In the genomic region with DNA sequence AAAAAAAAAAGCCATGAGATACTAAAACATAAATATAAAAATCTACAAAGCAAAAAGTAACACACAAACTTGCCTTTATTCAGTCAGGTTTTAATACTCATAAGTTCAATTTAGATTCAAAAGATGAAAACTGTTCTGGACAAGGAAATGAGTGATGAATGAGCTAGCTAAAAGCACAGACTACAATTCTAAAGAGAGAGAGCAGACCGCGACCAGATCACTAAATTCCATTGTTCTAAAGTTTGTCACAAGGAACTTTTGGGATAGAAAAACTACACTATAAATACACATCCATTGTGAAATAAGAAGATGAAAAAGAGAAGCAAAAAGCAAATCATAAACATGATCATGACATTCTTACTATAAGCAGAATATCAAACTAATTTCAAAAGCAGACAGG, we compare ENCODE assay signal across 9 cellular contexts. TPM values are rescaled to one million over a fixed set of nuclear protein-coding genes. Genes with fewer than 3 reads are reported as not detected.
DNase-seq lines count a peak whose midpoint lies in the region; FAIRE-seq and TF ChIP-seq lines count a peak whose summit lies in the region.
"Had no signal": no experiment of that assay in that cellular context is flagged by ENCODE, and none has a peak within 500 bp of the region (broad histone marks: within the 10 kb centered on the region; RNA-seq: fewer than 3 reads in every experiment).

No MANE protein-coding gene starts in this region.

- H2AFZ ChIP-seq in neural progenitor cell (replicated peaks): no peak overlapping the region

- H3K27ac ChIP-seq in neural progenitor cell: no peak overlapping the region
- H3K27ac ChIP-seq in esophagus muscularis mucosa (replicated peaks in 1 of 4): no peak overlapping the region

- TF ChIP-seq POLR2A in esophagus muscularis mucosa (IDR thresholded peaks at IDR 0.05; ENCODE audit: low read depth) (no peak), lower leg skin (IDR thresholded peaks at IDR 0.05) (no peak)

- peaks cover 55% of the 10 kb centered on the region for H3K79me2 ChIP-seq in neural progenitor cell (ENCODE audit: low read depth)

- H3K9me3 Mint-ChIP-seq in neural progenitor cell: peaks cover 17% of the 10 kb centered on the region

- H3K9ac ChIP-seq in neural progenitor cell: no peak overlapping the region

- peaks cover 21% of the 10 kb centered on the region for H3K4me1 Mint-ChIP-seq in neural progenitor cell

- H3K4me3 Mint-ChIP-seq in neural progenitor cell: peak overlapping the region; percentile 54

- 37% methylated on average over 2 of the region's 2 CpGs for WGBS in esophagus muscularis mucosa
- 44 to 49% methylated on average over 2 of the region's 2 CpGs for WGBS in lower leg skin, 2 donors

- peaks cover 8% of the 10 kb centered on the region for H3F3A ChIP-seq in neural progenitor cell (ENCODE audit: low read depth)

- TF ChIP-seq CTCF in neural progenitor cell (IDR thresholded peaks at IDR 0.05) (no peak), esophagus muscularis mucosa (IDR thresholded peaks at IDR 0.05) (no peak), lower leg skin (IDR thresholded peaks at IDR 0.05) (no peak)

- DNase-seq in GM03348 (ENCODE audit: low spot score) (peak; percentile 32), RPMI7951 (ENCODE audit: low read depth) (peak; percentile 43), neural progenitor cell (ENCODE audit: low spot score) (no peak), DMS53 (lab: John Stamatoyannopoulos, UW) (no peak), esophagus muscularis mucosa (ENCODE audit: extremely low spot score) (no peak), lower leg skin (ENCODE audit: low spot score in 2 of 2) (no peak)
- DNase-seq: NCI-H1930 had no signal

- H3K9me3 ChIP-seq in neural progenitor cell (ENCODE audit: low read depth): no peaks in the 10 kb centered on the region
- H3K9me3 ChIP-seq in esophagus muscularis mucosa: no peaks in the 10 kb centered on the region
- H3K9me3 ChIP-seq: right atrium auricular region had no signal

- no peak overlapping the region for H3K27ac Mint-ChIP-seq in neural progenitor cell

- H3K27me3 Mint-ChIP-seq in neural progenitor cell (ENCODE audit: insufficient read depth, low read depth): peaks cover 2% of the 10 kb centered on the region

- no peaks in the 10 kb centered on the region for H3K36me3 ChIP-seq in neural progenitor cell
- no peaks in the 10 kb centered on the region for H3K36me3 ChIP-seq in esophagus muscularis mucosa
- H3K36me3 ChIP-seq: right atrium auricular region had no signal

- no peak overlapping the region for H3K4me2 ChIP-seq in neural progenitor cell

- H3K4me3 ChIP-seq in neural progenitor cell (no peak overlapping the region), esophagus muscularis mucosa (peak overlapping the region in 1 of 4 donors; percentile 92), lower leg skin (ENCODE audit: low read depth, poor library complexity, severe bottlenecking) (no peak overlapping the region)

- TF ChIP-seq EP300 in esophagus muscularis mucosa (IDR thresholded peaks at IDR 0.05): no peak

- intact Hi-C loops in esophagus muscularis mucosa (cut with DNase I): loop anchor here (10.0 kb wide), 1 partner anchor 310 kb away; a partner anchor contains a TSS
- intact Hi-C loops in lower leg skin (cut with DNase I; ENCODE audit: low total_unique reads): no loop called here

- H3K27me3 ChIP-seq in neural progenitor cell (peaks cover 8% of the 10 kb centered on the region), esophagus muscularis mucosa (no peaks in the 10 kb centered on the region)
- H3K27me3 ChIP-seq: right atrium auricular region had no signal

- H4K20me1 ChIP-seq in neural progenitor cell (ENCODE audit: low read depth): no peaks in the 10 kb centered on the region

- H3K4me1 ChIP-seq in neural progenitor cell (peaks cover 5% of the 10 kb centered on the region), esophagus muscularis mucosa (peaks cover 5 to 35% (median 28%) of the 10 kb centered on the region in 4 donors)

- FAIRE-seq in endometrium (lab: Jason Lieb, UNC): peak; percentile 15

- peaks cover 25% of the 10 kb centered on the region for H3K36me3 Mint-ChIP-seq in neural progenitor cell

RNA-seq across cellular contexts. Expression of a gene that starts 1.7 kb away (rescaled TPM):
- total RNA-seq in RPMI7951 (2014; rRNA removed; shearing (Covaris generic)): 40.2 and 44.8 TPM in 2 replicates
- total RNA-seq in neural progenitor cell (ENCODE audit: low replicate concordance): 27.7 and 62.6 TPM in 2 replicates
- 10 to 100 TPM; 11.6 to 18.7 (median 13.3) TPM for total RNA-seq in esophagus muscularis mucosa
- total RNA-seq in lower leg skin: 10 to 100 TPM; 10.5 to 27.9 (median 13.4) TPM

RNA-seq across cellular contexts. Expression of a gene that starts 29.6 kb away (rescaled TPM):
- total RNA-seq in RPMI7951 (2014; rRNA removed; shearing (Covaris generic)): 0.29 and 0.36 TPM in 2 replicates
- not detected in 2 replicates for total RNA-seq in neural progenitor cell (ENCODE audit: low replicate concordance)
- total RNA-seq in esophagus muscularis mucosa: not detected
- 100 to 1,000 TPM in 2 of 4 donors, 10 to 100 TPM in 2; 29.8 to 119 (median 74.2) TPM for total RNA-seq in lower leg skin
- total RNA-seq: right atrium auricular region had no signal

Comparison
In these comparisons a context has a peak if more than half of its experiments do, and no peak if none do; other contexts are left out.
1. DNase-seq: peak in GM03348 (single experiment) and RPMI7951 (single experiment); none in neural progenitor cell (single experiment), DMS53 (single experiment), esophagus muscularis mucosa (single experiment) and lower leg skin (0 of 2).
2. RNA of a gene that starts 29.6 kb away (total RNA-seq): 29.8 to 119 TPM in lower leg skin; 0.29 to 0.36 TPM in RPMI7951, not detected in neural progenitor cell and not detected in esophagus muscularis mucosa; every median in the first group is over 10 times any median in the second.